Comparison of ENCODE assay signal across 22 cellular contexts in the genomic region with DNA sequence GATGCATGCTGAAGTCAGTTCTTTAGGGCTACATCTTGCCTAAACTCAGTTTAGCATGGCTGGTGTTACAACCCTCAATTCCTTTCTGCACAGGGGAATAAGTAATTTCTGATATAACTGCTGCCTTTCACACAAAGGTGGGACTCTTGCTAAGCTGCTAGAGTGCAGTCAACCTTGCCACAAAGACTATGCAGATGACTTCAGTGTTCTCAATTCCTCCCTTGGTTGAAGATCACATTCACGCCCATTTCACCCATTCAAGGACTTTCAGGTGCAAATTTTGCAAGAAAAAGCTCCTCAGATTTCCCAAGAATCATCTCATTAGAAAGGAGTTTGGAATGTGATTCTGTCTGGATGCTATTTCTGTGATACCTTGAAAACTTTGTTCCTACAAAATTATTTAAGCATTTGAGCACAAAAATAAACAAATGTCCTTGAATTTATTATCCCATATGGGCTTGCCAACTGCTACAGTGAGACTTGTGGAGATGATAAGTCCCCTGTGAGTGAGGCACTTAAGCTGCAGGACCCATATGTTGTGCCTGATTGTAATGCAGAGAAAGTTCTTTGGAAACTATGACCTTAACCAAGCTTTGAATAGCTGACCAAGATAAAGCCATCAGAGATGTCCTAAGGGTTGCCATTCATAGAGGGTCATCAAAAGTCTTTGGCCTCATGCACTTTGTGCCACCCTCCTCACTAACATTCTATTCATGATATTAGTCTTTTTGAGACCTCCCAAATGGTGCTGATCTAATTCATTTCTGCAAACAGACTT.
"Had no signal": no experiment of that assay in that cellular context is flagged by ENCODE, and none has a peak within 500 bp of the region (broad histone marks: within the 10 kb centered on the region; RNA-seq: fewer than 3 reads in every experiment).

No MANE protein-coding gene starts in this region.

- H3K4me3 Mint-ChIP-seq: activated B cell treated with CpG ODN at 0.5 μM for 24 hours; activated CD4-positive, alpha-beta memory T cell treated with anti-CD3 and anti-CD28 coated beads for 36 hours; brain; effector memory CD8-positive, alpha-beta T cell; naive thymus-derived CD4-positive, alpha-beta T cell; neural progenitor cell; T-cell had no signal

- H3K36me3 ChIP-seq: esophagus squamous epithelium, neural progenitor cell, ovary, right lobe of liver, stomach had no signal

- ATAC-seq: effector memory CD8-positive, alpha-beta T cell; left ventricle myocardium superior; naive thymus-derived CD4-positive, alpha-beta T cell; right lobe of liver; T-cell had no signal

- H3K27ac Mint-ChIP-seq: activated B cell treated with CpG ODN at 0.5 μM for 24 hours; activated CD4-positive, alpha-beta memory T cell treated with anti-CD3 and anti-CD28 coated beads for 36 hours; brain; effector memory CD8-positive, alpha-beta T cell; naive thymus-derived CD4-positive, alpha-beta T cell; neural progenitor cell; T-cell had no signal

- H3K27ac ChIP-seq: esophagus squamous epithelium, neural progenitor cell, ovary, right lobe of liver, stomach had no signal

- H3K9me3 ChIP-seq: esophagus squamous epithelium, ovary, right lobe of liver, stomach had no signal

- H3K9me3 Mint-ChIP-seq: activated B cell treated with CpG ODN at 0.5 μM for 24 hours; activated CD4-positive, alpha-beta memory T cell treated with anti-CD3 and anti-CD28 coated beads for 36 hours; brain had no signal

- H3K36me3 Mint-ChIP-seq: activated CD4-positive, alpha-beta memory T cell treated with anti-CD3 and anti-CD28 coated beads for 36 hours; naive thymus-derived CD4-positive, alpha-beta T cell; neural progenitor cell; T-cell had no signal

- H3K4me1 ChIP-seq: esophagus squamous epithelium, right lobe of liver had no signal

- H3K27me3 Mint-ChIP-seq: activated B cell treated with CpG ODN at 0.5 μM for 24 hours; activated CD4-positive, alpha-beta memory T cell treated with anti-CD3 and anti-CD28 coated beads for 36 hours; brain; effector memory CD8-positive, alpha-beta T cell; T-cell had no signal

- H3K4me3 ChIP-seq: esophagus squamous epithelium, neural progenitor cell, ovary, right lobe of liver, stomach had no signal

- H3K27me3 ChIP-seq: esophagus squamous epithelium, neural progenitor cell, ovary, right lobe of liver, stomach had no signal

- H3K4me1 Mint-ChIP-seq: activated B cell treated with CpG ODN at 0.5 μM for 24 hours; naive thymus-derived CD4-positive, alpha-beta T cell; T-cell had no signal

- DNase-seq: activated B cell treated with CpG ODN at 0.5 μM for 24 hours; activated CD4-positive, alpha-beta memory T cell treated with anti-CD3 and anti-CD28 coated beads for 36 hours; activated CD4-positive, alpha-beta T cell treated with anti-CD3 and anti-CD28 coated beads for 4 hours; activated naive CD4-positive, alpha-beta T cell; activated T-cell treated with anti-CD3 and anti-CD28 coated beads for 4 hours; anterior cingulate cortex; caudate nucleus; effector memory CD8-positive, alpha-beta T cell; esophagus squamous epithelium; kidney; left ventricle myocardium superior; mesendoderm; naive thymus-derived CD4-positive, alpha-beta T cell; ovary; right lobe of liver; small intestine; stimulated activated CD4-positive, alpha-beta T cell treated with anti-CD3 and anti-CD28 coated beads, Interleukin-4, amount 100 ng/mL, for 1 hour; stomach; T-cell; trophoblast cell had no signal
